In the genomic region with DNA sequence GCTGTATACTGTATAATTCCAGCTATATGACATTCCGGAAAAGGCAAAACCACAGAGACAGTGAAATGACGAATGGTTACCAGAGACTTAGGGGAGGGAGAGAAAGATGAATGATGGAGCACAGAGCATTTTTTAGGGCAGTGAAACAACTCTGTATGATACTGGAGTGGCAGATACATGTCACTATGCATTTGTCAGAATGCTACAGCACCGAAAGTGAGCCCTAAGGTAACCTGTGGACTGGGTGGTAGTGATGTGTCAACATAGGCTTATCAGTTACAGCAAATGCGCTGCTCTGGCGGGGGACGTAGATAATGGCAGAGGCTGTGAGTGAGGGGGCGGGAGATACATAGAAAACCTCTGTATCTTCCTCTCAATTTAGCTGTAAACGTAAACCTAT, we compare ENCODE assay signal across 1 cellular context.
TF ChIP-seq lines count a peak whose summit lies in the region.

No MANE protein-coding gene starts in this region.

TF ChIP-seq in K562, 482 proteins besides CTCF, POLR2A, EP300 and RAD21 (continued from another document and continues in another):
- no peak for TF ChIP-seq ZNF407 (IDR thresholded peaks at IDR 0.05; ENCODE audit: low read depth)
- TF ChIP-seq NCOA2 (IDR thresholded peaks at IDR 0.05; ENCODE audit: partially characterized antibody in 2 of 2), result peak in 1 of 2 experiments; percentile 91
- peak; percentile 97 for TF ChIP-seq EGR1 (conservative IDR thresholded peaks at IDR 0.05)
- TF ChIP-seq, protein P1, sequence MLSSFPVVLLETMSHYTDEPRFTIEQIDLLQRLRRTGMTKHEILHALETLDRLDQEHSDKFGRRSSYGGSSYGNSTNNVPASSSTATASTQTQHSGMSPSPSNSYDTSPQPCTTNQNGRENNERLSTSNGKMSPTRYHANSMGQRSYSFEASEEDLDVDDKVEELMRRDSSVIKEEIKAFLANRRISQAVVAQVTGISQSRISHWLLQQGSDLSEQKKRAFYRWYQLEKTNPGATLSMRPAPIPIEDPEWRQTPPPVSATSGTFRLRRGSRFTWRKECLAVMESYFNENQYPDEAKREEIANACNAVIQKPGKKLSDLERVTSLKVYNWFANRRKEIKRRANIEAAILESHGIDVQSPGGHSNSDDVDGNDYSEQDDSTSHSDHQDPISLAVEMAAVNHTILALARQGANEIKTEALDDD (IDR thresholded peaks at IDR 0.05), result peak; percentile 72; the same call in 1 of the 2 replicates
- no peak for TF ChIP-seq ATF2 (CRISPR knock-in tag; IDR thresholded peaks at IDR 0.05)
- no peak for TF ChIP-seq NFRKB (IDR thresholded peaks at IDR 0.05; ENCODE audit: low read depth)
- no peak for TF ChIP-seq FOXJ3 (CRISPR knock-in tag; IDR thresholded peaks at IDR 0.05)
- TF ChIP-seq PCBP1 (IDR thresholded peaks at IDR 0.05; ENCODE audit: low read depth, low read length, poor library complexity, severe bottlenecking), result no peak
- no peak for TF ChIP-seq ZNF512 (tag; IDR thresholded peaks at IDR 0.05)
- TF ChIP-seq RBM17 (IDR thresholded peaks at IDR 0.05; ENCODE audit: borderline replicate concordance, low read depth, low read length), result no peak
- no peak for TF ChIP-seq ZNF282 (CRISPR knock-in tag; IDR thresholded peaks at IDR 0.05)
- TF ChIP-seq ZBTB7A (IDR thresholded peaks at IDR 0.05; ENCODE audit: borderline replicate concordance, control insufficient read depth, low read depth, low read length), result no peak
- TF ChIP-seq HDAC2 (IDR thresholded peaks at IDR 0.05), result peak; percentile 62
- TF ChIP-seq ZNF384 (IDR thresholded peaks at IDR 0.05; ENCODE audit: low read depth, low read length), result no peak
- 0 out of 2 replicates have a peak, but pooled peaks have one; percentile 50 for TF ChIP-seq MEF2D (tag; conservative IDR thresholded peaks at IDR 0.05; ENCODE audit: low read depth)
- TF ChIP-seq ZNF584 (CRISPR knock-in tag; IDR thresholded peaks at IDR 0.05; ENCODE audit: low read depth), result 0 out of 2 replicates have a peak, but pooled peaks have one; percentile 37
- TF ChIP-seq ZFX (CRISPR knock-in tag; IDR thresholded peaks at IDR 0.05), result no peak
- peak; percentile 69 for TF ChIP-seq CEBPB (tag; IDR thresholded peaks at IDR 0.05)
- TF ChIP-seq ARNT (IDR thresholded peaks at IDR 0.05), result peak in 1 of 2 experiments; percentile 78; a peak in 1 of 4 replicates
- TF ChIP-seq HOMEZ (CRISPR knock-in tag; IDR thresholded peaks at IDR 0.05), result no peak
- TF ChIP-seq ZC3H8 (IDR thresholded peaks at IDR 0.05), result no peak
- peak; percentile 30; the same call in 1 of the 2 replicates for TF ChIP-seq JUN (IDR thresholded peaks at IDR 0.05; ENCODE audit: borderline replicate concordance, low read depth, low read length)
- no peak for TF ChIP-seq JUN (CRISPR knock-in tag; IDR thresholded peaks at IDR 0.05; ENCODE audit: borderline replicate concordance)
- peak; percentile 70 for TF ChIP-seq ZNF592 (IDR thresholded peaks at IDR 0.05)
- TF ChIP-seq ZBTB34 (CRISPR knock-in tag; IDR thresholded peaks at IDR 0.05), result no peak
- TF ChIP-seq GATAD2B (IDR thresholded peaks at IDR 0.05; ENCODE audit: borderline replicate concordance), result no peak
- TF ChIP-seq, protein P2, sequence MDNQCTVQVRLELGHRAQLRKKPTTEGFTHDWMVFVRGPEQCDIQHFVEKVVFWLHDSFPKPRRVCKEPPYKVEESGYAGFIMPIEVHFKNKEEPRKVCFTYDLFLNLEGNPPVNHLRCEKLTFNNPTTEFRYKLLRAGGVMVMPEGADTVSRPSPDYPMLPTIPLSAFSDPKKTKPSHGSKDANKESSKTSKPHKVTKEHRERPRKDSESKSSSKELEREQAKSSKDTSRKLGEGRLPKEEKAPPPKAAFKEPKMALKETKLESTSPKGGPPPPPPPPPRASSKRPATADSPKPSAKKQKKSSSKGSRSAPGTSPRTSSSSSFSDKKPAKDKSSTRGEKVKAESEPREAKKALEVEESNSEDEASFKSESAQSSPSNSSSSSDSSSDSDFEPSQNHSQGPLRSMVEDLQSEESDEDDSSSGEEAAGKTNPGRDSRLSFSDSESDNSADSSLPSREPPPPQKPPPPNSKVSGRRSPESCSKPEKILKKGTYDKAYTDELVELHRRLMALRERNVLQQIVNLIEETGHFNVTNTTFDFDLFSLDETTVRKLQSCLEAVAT (IDR thresholded peaks at IDR 0.05), result peak in 1 of 2 experiments; percentile 75; a peak in 2 of 4 replicates
- no peak for TF ChIP-seq ZNF212 (CRISPR knock-in tag; IDR thresholded peaks at IDR 0.05)
- TF ChIP-seq ZNF197 (CRISPR knock-in tag; IDR thresholded peaks at IDR 0.05; ENCODE audit: low read depth), result no peak
- TF ChIP-seq, protein P3, sequence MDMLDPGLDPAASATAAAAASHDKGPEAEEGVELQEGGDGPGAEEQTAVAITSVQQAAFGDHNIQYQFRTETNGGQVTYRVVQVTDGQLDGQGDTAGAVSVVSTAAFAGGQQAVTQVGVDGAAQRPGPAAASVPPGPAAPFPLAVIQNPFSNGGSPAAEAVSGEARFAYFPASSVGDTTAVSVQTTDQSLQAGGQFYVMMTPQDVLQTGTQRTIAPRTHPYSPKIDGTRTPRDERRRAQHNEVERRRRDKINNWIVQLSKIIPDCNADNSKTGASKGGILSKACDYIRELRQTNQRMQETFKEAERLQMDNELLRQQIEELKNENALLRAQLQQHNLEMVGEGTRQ (CRISPR knock-in tag; IDR thresholded peaks at IDR 0.05), result no peak
- TF ChIP-seq KDM1A (IDR thresholded peaks at IDR 0.05), result peak; percentile 74 to 78
- no peak for TF ChIP-seq POLR3A (IDR thresholded peaks at IDR 0.05; ENCODE audit: borderline replicate concordance, extremely low read depth, insufficient read depth, insufficient read length)
- TF ChIP-seq MECOM (CRISPR knock-in tag; IDR thresholded peaks at IDR 0.05), result peak; percentile 82
- TF ChIP-seq NFATC3 (IDR thresholded peaks at IDR 0.05), result no peak
- no peak for TF ChIP-seq BRD4 (IDR thresholded peaks at IDR 0.05)
